Comparison of ENCODE assay signal across 1 cellular context in the genomic region with DNA sequence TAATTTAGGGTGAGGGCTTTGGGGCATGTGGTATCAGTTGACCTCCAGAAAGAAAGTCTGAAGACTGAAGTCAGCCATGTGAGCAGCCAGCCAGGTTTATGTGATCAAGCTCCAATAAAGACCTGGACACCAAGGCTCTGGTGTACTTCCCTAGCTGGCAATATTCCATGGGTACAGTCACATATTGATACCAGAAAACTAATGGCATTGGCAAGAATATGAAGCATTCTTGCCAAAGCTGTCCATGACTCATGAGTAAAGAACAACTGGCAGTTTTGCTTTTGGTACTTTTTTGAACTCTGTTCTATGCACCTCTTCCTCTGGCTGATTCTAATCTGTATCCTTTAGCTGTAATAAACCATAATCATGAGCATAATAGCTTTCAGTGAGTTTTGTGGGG.
A peak's percentile ranks its signal among the peaks of the same experiment; 100 is the strongest.
TF ChIP-seq lines count a peak whose summit lies in the region.

No MANE protein-coding gene starts in this region.

TF ChIP-seq in SK-N-SH treated with all-trans-retinoic acid at 6 μM for 48 hours, 23 proteins besides CTCF, POLR2A, EP300 and RAD21 (continued from another document):
- TF ChIP-seq, protein P1, sequence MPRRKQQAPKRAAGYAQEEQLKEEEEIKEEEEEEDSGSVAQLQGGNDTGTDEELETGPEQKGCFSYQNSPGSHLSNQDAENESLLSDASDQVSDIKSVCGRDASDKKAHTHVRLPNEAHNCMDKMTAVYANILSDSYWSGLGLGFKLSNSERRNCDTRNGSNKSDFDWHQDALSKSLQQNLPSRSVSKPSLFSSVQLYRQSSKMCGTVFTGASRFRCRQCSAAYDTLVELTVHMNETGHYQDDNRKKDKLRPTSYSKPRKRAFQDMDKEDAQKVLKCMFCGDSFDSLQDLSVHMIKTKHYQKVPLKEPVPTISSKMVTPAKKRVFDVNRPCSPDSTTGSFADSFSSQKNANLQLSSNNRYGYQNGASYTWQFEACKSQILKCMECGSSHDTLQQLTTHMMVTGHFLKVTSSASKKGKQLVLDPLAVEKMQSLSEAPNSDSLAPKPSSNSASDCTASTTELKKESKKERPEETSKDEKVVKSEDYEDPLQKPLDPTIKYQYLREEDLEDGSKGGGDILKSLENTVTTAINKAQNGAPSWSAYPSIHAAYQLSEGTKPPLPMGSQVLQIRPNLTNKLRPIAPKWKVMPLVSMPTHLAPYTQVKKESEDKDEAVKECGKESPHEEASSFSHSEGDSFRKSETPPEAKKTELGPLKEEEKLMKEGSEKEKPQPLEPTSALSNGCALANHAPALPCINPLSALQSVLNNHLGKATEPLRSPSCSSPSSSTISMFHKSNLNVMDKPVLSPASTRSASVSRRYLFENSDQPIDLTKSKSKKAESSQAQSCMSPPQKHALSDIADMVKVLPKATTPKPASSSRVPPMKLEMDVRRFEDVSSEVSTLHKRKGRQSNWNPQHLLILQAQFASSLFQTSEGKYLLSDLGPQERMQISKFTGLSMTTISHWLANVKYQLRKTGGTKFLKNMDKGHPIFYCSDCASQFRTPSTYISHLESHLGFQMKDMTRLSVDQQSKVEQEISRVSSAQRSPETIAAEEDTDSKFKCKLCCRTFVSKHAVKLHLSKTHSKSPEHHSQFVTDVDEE (CRISPR knock-in tag; IDR thresholded peaks at IDR 0.05) = no peak
- TF ChIP-seq, protein P2, sequence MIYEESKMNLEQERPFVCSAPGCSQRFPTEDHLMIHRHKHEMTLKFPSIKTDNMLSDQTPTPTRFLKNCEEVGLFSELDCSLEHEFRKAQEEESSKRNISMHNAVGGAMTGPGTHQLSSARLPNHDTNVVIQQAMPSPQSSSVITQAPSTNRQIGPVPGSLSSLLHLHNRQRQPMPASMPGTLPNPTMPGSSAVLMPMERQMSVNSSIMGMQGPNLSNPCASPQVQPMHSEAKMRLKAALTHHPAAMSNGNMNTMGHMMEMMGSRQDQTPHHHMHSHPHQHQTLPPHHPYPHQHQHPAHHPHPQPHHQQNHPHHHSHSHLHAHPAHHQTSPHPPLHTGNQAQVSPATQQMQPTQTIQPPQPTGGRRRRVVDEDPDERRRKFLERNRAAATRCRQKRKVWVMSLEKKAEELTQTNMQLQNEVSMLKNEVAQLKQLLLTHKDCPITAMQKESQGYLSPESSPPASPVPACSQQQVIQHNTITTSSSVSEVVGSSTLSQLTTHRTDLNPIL (CRISPR knock-in tag; IDR thresholded peaks at IDR 0.05; ENCODE audit: low read depth) = no peak
- TF ChIP-seq TOX (CRISPR knock-in tag; IDR thresholded peaks at IDR 0.05; ENCODE audit: borderline replicate concordance) = 0 out of 2 replicates have a peak, but pooled peaks have one; percentile 62
- TF ChIP-seq GLIS3 (CRISPR knock-in tag; IDR thresholded peaks at IDR 0.05) = no peak
- no peak for TF ChIP-seq ISL1 (CRISPR knock-in tag; IDR thresholded peaks at IDR 0.05)
- peak; percentile 78; the same call in 1 of the 2 replicates for TF ChIP-seq RARB (CRISPR knock-in tag; IDR thresholded peaks at IDR 0.05)
- TF ChIP-seq ZFP30 (CRISPR knock-in tag; IDR thresholded peaks at IDR 0.05) = no peak
- TF ChIP-seq SNAI2 (CRISPR knock-in tag; IDR thresholded peaks at IDR 0.05) = no peak
- TF ChIP-seq ZNF70 (CRISPR knock-in tag; IDR thresholded peaks at IDR 0.05) = no peak
- TF ChIP-seq, protein P3, sequence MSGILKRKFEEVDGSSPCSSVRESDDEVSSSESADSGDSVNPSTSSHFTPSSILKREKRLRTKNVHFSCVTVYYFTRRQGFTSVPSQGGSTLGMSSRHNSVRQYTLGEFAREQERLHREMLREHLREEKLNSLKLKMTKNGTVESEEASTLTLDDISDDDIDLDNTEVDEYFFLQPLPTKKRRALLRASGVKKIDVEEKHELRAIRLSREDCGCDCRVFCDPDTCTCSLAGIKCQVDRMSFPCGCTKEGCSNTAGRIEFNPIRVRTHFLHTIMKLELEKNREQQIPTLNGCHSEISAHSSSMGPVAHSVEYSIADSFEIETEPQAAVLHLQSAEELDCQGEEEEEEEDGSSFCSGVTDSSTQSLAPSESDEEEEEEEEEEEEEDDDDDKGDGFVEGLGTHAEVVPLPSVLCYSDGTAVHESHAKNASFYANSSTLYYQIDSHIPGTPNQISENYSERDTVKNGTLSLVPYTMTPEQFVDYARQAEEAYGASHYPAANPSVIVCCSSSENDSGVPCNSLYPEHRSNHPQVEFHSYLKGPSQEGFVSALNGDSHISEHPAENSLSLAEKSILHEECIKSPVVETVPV (CRISPR knock-in tag; IDR thresholded peaks at IDR 0.05) = no peak
- TF ChIP-seq OSR1 (CRISPR knock-in tag; IDR thresholded peaks at IDR 0.05) = no peak
